29 cellular contexts compared by ENCODE assay signal in the genomic region with DNA sequence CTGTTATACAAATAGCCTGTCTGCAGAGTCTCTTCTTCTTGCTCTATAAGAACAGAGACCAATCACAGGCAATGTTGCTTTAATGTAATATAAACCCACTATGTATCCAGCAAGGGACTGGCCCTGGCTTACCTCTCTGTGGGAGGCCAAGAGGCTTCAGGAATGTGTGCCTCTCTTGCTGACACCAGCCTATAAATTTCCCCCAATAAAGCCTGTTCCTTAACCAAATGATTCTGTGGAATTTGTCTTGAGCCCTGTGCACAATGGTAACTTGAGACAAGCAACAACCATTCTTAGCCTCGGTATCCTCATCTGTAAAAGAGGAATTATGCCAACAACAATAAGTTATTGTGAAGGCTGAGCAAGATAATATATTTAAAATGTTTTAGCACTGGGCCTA.
DNase-seq lines count a peak whose midpoint lies in the region; ATAC-seq, FAIRE-seq and TF ChIP-seq lines count a peak whose summit lies in the region.
"Had no signal": no experiment of that assay in that cellular context is flagged by ENCODE, and none has a peak within 500 bp of the region (broad histone marks: within the 10 kb centered on the region; RNA-seq: fewer than 3 reads in every experiment).

No MANE protein-coding gene starts in this region.

- intact Hi-C loops in cardiac septum (cut with DNase I): no loop called here
- intact Hi-C loops in pancreas (cut with DNase I): no loop called here
- intact Hi-C loops in Right ventricle myocardium inferior (cut with DNase I): no loop called here

- WGBS in endodermal cell (ENCODE audit: insufficient coverage in 1 of 2, insufficient read length in 1 of 2), 2 experiments: 87 to 100% methylated on average over 1 of the region's 1 CpG
- 88 to 93% methylated on average over 1 of the region's 1 CpG for WGBS in pancreas, 2 donors

- H3K9me3 ChIP-seq in SJCRH30 (replicated peaks): no peaks in the 10 kb centered on the region
- H3K9me3 ChIP-seq in endodermal cell (ENCODE audit: control insufficient read depth, low read length): peaks cover 14% of the 10 kb centered on the region
- H3K9me3 ChIP-seq in pancreas: no peaks in the 10 kb centered on the region
- H3K9me3 ChIP-seq: transverse colon had no signal

- no peaks in the 10 kb centered on the region for H3K36me3 ChIP-seq in SJCRH30
- H3K36me3 ChIP-seq in endodermal cell (ENCODE audit: control insufficient read depth, insufficient read depth, low read length): no peaks in the 10 kb centered on the region
- H3K36me3 ChIP-seq in pancreas: no peaks in the 10 kb centered on the region
- H3K36me3 ChIP-seq: stomach, transverse colon had no signal

- peaks cover 2% of the 10 kb centered on the region for H3K27me3 Mint-ChIP-seq in endodermal cell (ENCODE audit: insufficient read depth)
- H3K27me3 Mint-ChIP-seq: central memory CD8-positive, alpha-beta T cell had no signal

- ATAC-seq in HG03342 (IDR thresholded peaks at IDR 0.05; ENCODE audit: unreplicated experiment) (no peak), pancreas (no peak), Right ventricle myocardium inferior (no peak)
- ATAC-seq: CD8-positive, alpha-beta T cell; right cardiac atrium had no signal

- H3K4me1 Mint-ChIP-seq in endodermal cell: peaks cover 5% of the 10 kb centered on the region
- H3K4me1 Mint-ChIP-seq: central memory CD8-positive, alpha-beta T cell had no signal

- H3K4me3 Mint-ChIP-seq in endodermal cell: no peak overlapping the region
- H3K4me3 Mint-ChIP-seq: CD8-positive, alpha-beta T cell; central memory CD8-positive, alpha-beta T cell had no signal

- TF ChIP-seq CTCF in endodermal cell (conservative IDR thresholded peaks at IDR 0.05): no peak
- no peak for TF ChIP-seq CTCF in pancreas (IDR thresholded peaks at IDR 0.05)

- peaks cover 26% of the 10 kb centered on the region for H3K4me1 ChIP-seq in SJCRH30
- no peaks in the 10 kb centered on the region for H3K4me1 ChIP-seq in endodermal cell (ENCODE audit: control insufficient read depth, insufficient read depth, low read length)
- no peaks in the 10 kb centered on the region for H3K4me1 ChIP-seq in pancreas
- H3K4me1 ChIP-seq: stomach, transverse colon had no signal

- H3K4me3 ChIP-seq in SJCRH30 (no peak overlapping the region), endodermal cell (ENCODE audit: low read length) (no peak overlapping the region), pancreas (no peak overlapping the region)
- H3K4me3 ChIP-seq: hepatocyte, lung, stomach, transverse colon had no signal

- no peaks in the 10 kb centered on the region for H3K36me3 Mint-ChIP-seq in endodermal cell (ENCODE audit: low read depth)
- H3K36me3 Mint-ChIP-seq: CD8-positive, alpha-beta T cell had no signal

- no peak overlapping the region for H3K9ac ChIP-seq in endodermal cell (ENCODE audit: extremely low read depth, low read length, poor library complexity, severe bottlenecking)

- no peaks in the 10 kb centered on the region for H3K27me3 ChIP-seq in SJCRH30
- no peaks in the 10 kb centered on the region for H3K27me3 ChIP-seq in endodermal cell (ENCODE audit: control insufficient read depth, insufficient read depth, low read length, poor library complexity, severe bottlenecking)
- H3K27me3 ChIP-seq in pancreas: no peaks in the 10 kb centered on the region
- H3K27me3 ChIP-seq: hepatocyte, stomach, transverse colon had no signal

- H3K9me3 Mint-ChIP-seq in endodermal cell: peaks cover 10% of the 10 kb centered on the region
- H3K9me3 Mint-ChIP-seq: CD8-positive, alpha-beta T cell; central memory CD8-positive, alpha-beta T cell had no signal

- no peak overlapping the region; the same call in 1 of the 2 replicates for H3K27ac ChIP-seq in SJCRH30
- H3K27ac ChIP-seq in endodermal cell (ENCODE audit: low read depth, low read length): no peak overlapping the region
- no peak overlapping the region for H3K27ac ChIP-seq in pancreas
- H3K27ac ChIP-seq: epithelial cell of prostate, hepatocyte, stomach, transverse colon had no signal

- FAIRE-seq in pancreas (lab: Jason Lieb, UNC): no peak
- FAIRE-seq: GM12892 had no signal

- H3K27ac Mint-ChIP-seq in endodermal cell: no peak overlapping the region
- H3K27ac Mint-ChIP-seq: CD8-positive, alpha-beta T cell had no signal

- DNase-seq in H4 (ENCODE audit: low spot score) (peak; percentile 33), SJCRH30 (peak; percentile 86 to 93), endodermal cell (peak; percentile 62), renal cortical epithelial cell (ENCODE audit: low read depth) (peak; percentile 33), cardiac septum (ENCODE audit: low spot score) (no peak), pancreas (no peak), Right ventricle myocardium inferior (ENCODE audit: missing footprints) (no peak)
- DNase-seq: activated CD4-positive, CD25-positive, alpha-beta regulatory T cell treated with anti-CD3 and anti-CD28 coated beads, Interleukin-2, amount 50 U/mL, for 72 hours; activated naive CD4-positive, alpha-beta T cell; activated T-cell treated with anti-CD3 and anti-CD28 coated beads, Interleukin-2, amount 50 U/mL, for 1 hour; AML-193; amniotic stem cell; CD8-positive, alpha-beta T cell; DMS53; foreskin melanocyte; islet precursor cell; NCI-H146; NCI-H774; nucleus accumbens; right cardiac atrium; stimulated activated CD4-positive, alpha-beta T cell treated with anti-CD3 and anti-CD28 coated beads, Interleukin-15, amount 100 ng/mL, for 24 hours; stomach; transverse colon had no signal

Comparison
In these comparisons a context has a peak if more than half of its experiments do, and no peak if none do; other contexts are left out.
1. DNase-seq: peak in H4 (single experiment), SJCRH30 (2 of 2), endodermal cell (single experiment) and renal cortical epithelial cell (single experiment); none in cardiac septum (single experiment), pancreas (0 of 6) and Right ventricle myocardium inferior (single experiment).